11 cellular contexts compared by ENCODE assay signal in genomic region chr13:75415720-75416119, GRCh38.
A peak's percentile ranks its signal among the peaks of the same experiment; 100 is the strongest.
DNase-seq lines count a peak whose midpoint lies in the region; ATAC-seq and TF ChIP-seq lines count a peak whose summit lies in the region.
"Had no signal": no experiment of that assay in that cellular context is flagged by ENCODE, and none has a peak within 500 bp of the region (broad histone marks: within the 10 kb centered on the region; RNA-seq: fewer than 3 reads in every experiment).

No MANE protein-coding gene starts in this region.

- peak; percentile 21 for ATAC-seq in Right ventricle myocardium superior (ENCODE audit: poor library complexity)
- ATAC-seq in activated CD8-positive, alpha-beta memory T cell treated with anti-CD3 and anti-CD28 coated beads, Interleukin-2, amount 10 ng/mL, durations not matched to agents 7 days and 5 days = no peak

- intact Hi-C loops in Right ventricle myocardium superior (cut with DNase I) (no loop called here), sigmoid colon (cut with DNase I) (no loop called here)

- TF ChIP-seq POLR2A in sigmoid colon (IDR thresholded peaks at IDR 0.05) = no peak

- DNase-seq in HCEC 1CT (peak; percentile 90), SKM-1 (lab: John Stamatoyannopoulos, UW; ENCODE audit: unreplicated experiment) (peak; percentile 63), Right ventricle myocardium superior (no peak), stromal cell of bone marrow (ENCODE audit: low read depth) (peak; percentile 93), sigmoid colon (no peak), NCI-H1417 (lab: John Stamatoyannopoulos, UW) (no peak)
- DNase-seq in activated CD8-positive, alpha-beta memory T cell treated with anti-CD3 and anti-CD28 coated beads, Interleukin-2, amount 10 ng/mL, durations not matched to agents 7 days and 5 days = no peak
- no peak for DNase-seq in effector memory CD4-positive, alpha-beta T cell
- DNase-seq: activated naive CD8-positive, alpha-beta T cell treated with anti-CD3 and anti-CD28 coated beads, Interleukin-2, amount 10 ng/mL, durations not matched to agents 7 days and 5 days; NCI-H510A treated with DMSO at 0.1 percent for 48 hours had no signal

- H3K9me3 ChIP-seq in sigmoid colon = no peaks in the 10 kb centered on the region
- H3K9me3 ChIP-seq in effector memory CD4-positive, alpha-beta T cell (ENCODE audit: control insufficient read depth, low read length) = no peaks in the 10 kb centered on the region

- peaks cover 0 to 32% (median 27%) of the 10 kb centered on the region in 4 donors for H3K4me1 ChIP-seq in sigmoid colon
- H3K4me1 ChIP-seq in effector memory CD4-positive, alpha-beta T cell (ENCODE audit: control insufficient read depth, insufficient read depth, low read length, poor library complexity, severe bottlenecking) = no peaks in the 10 kb centered on the region

- CTCF ChIA-PET in activated CD8-positive, alpha-beta memory T cell treated with anti-CD3 and anti-CD28 coated beads, Interleukin-2, amount 10 ng/mL, durations not matched to agents 7 days and 5 days (lab: Charles Lee) = no interaction called here

- peak overlapping the region in 1 of 4 donors; percentile 20 for H3K27ac ChIP-seq in sigmoid colon
- H3K27ac ChIP-seq in effector memory CD4-positive, alpha-beta T cell (ENCODE audit: insufficient read depth, low read length, poor library complexity, severe bottlenecking) = no peak overlapping the region

- H3K27ac Mint-ChIP-seq in activated CD8-positive, alpha-beta memory T cell treated with anti-CD3 and anti-CD28 coated beads, Interleukin-2, amount 10 ng/mL, durations not matched to agents 7 days and 5 days = no peak overlapping the region
- H3K27ac Mint-ChIP-seq: activated naive CD8-positive, alpha-beta T cell treated with anti-CD3 and anti-CD28 coated beads, Interleukin-2, amount 10 ng/mL, durations not matched to agents 7 days and 5 days; progenitor cell of endocrine pancreas had no signal

- no peak overlapping the region for H3K4me3 Mint-ChIP-seq in activated CD8-positive, alpha-beta memory T cell treated with anti-CD3 and anti-CD28 coated beads, Interleukin-2, amount 10 ng/mL, durations not matched to agents 7 days and 5 days
- H3K4me3 Mint-ChIP-seq: activated naive CD8-positive, alpha-beta T cell treated with anti-CD3 and anti-CD28 coated beads, Interleukin-2, amount 10 ng/mL, durations not matched to agents 7 days and 5 days had no signal

- H3K4me3 ChIP-seq in sigmoid colon = no peak overlapping the region
- H3K4me3 ChIP-seq in effector memory CD4-positive, alpha-beta T cell (ENCODE audit: insufficient read depth, low read depth, low read length, poor library complexity, severe bottlenecking) = no peak overlapping the region

- no peaks in the 10 kb centered on the region for H3K36me3 ChIP-seq in sigmoid colon
- no peaks in the 10 kb centered on the region for H3K36me3 ChIP-seq in effector memory CD4-positive, alpha-beta T cell (ENCODE audit: control insufficient read depth, insufficient read depth, low read length)

- no peak for TF ChIP-seq EP300 in sigmoid colon (IDR thresholded peaks at IDR 0.05)

- H3K36me3 Mint-ChIP-seq in activated CD8-positive, alpha-beta memory T cell treated with anti-CD3 and anti-CD28 coated beads, Interleukin-2, amount 10 ng/mL, durations not matched to agents 7 days and 5 days = no peaks in the 10 kb centered on the region
- H3K36me3 Mint-ChIP-seq: activated naive CD8-positive, alpha-beta T cell treated with anti-CD3 and anti-CD28 coated beads, Interleukin-2, amount 10 ng/mL, durations not matched to agents 7 days and 5 days had no signal

- H3K27me3 Mint-ChIP-seq in activated CD8-positive, alpha-beta memory T cell treated with anti-CD3 and anti-CD28 coated beads, Interleukin-2, amount 10 ng/mL, durations not matched to agents 7 days and 5 days = peaks cover 12% of the 10 kb centered on the region
- H3K27me3 Mint-ChIP-seq: activated naive CD8-positive, alpha-beta T cell treated with anti-CD3 and anti-CD28 coated beads, Interleukin-2, amount 10 ng/mL, durations not matched to agents 7 days and 5 days; progenitor cell of endocrine pancreas had no signal

- TF ChIP-seq CTCF in sigmoid colon (IDR thresholded peaks at IDR 0.05) = no peak

- no peaks in the 10 kb centered on the region for H3K9me3 Mint-ChIP-seq in activated CD8-positive, alpha-beta memory T cell treated with anti-CD3 and anti-CD28 coated beads, Interleukin-2, amount 10 ng/mL, durations not matched to agents 7 days and 5 days (ENCODE audit: low read depth)
- H3K9me3 Mint-ChIP-seq: activated naive CD8-positive, alpha-beta T cell treated with anti-CD3 and anti-CD28 coated beads, Interleukin-2, amount 10 ng/mL, durations not matched to agents 7 days and 5 days had no signal

- H3K4me1 Mint-ChIP-seq in activated CD8-positive, alpha-beta memory T cell treated with anti-CD3 and anti-CD28 coated beads, Interleukin-2, amount 10 ng/mL, durations not matched to agents 7 days and 5 days = peaks cover 6% of the 10 kb centered on the region
- H3K4me1 Mint-ChIP-seq: activated naive CD8-positive, alpha-beta T cell treated with anti-CD3 and anti-CD28 coated beads, Interleukin-2, amount 10 ng/mL, durations not matched to agents 7 days and 5 days had no signal

- H3K27me3 ChIP-seq in sigmoid colon = no peaks in the 10 kb centered on the region
- no peaks in the 10 kb centered on the region for H3K27me3 ChIP-seq in effector memory CD4-positive, alpha-beta T cell (replicated peaks; ENCODE audit: control insufficient read depth, insufficient read depth, low read length, poor library complexity, severe bottlenecking)

Comparison
In these comparisons a context has a peak if more than half of its experiments do, and no peak if none do; other contexts are left out.
1. DNase-seq: peak in HCEC 1CT (single experiment), SKM-1 (single experiment) and stromal cell of bone marrow (single experiment); none in Right ventricle myocardium superior (single experiment), sigmoid colon (single experiment), activated CD8-positive, alpha-beta memory T cell treated with anti-CD3 and anti-CD28 coated beads, Interleukin-2, amount 10 ng/mL, durations not matched to agents 7 days and 5 days (single experiment), effector memory CD4-positive, alpha-beta T cell (0 of 3) and NCI-H1417 (0 of 3).